8 cellular contexts compared by ENCODE assay signal in genomic region chr10:1048349-1048731, GRCh38. TPM values are rescaled to one million over a fixed set of nuclear protein-coding genes. Genes with fewer than 3 reads are reported as not detected.
DNase-seq lines count a peak whose midpoint lies in the region; ATAC-seq, FAIRE-seq and TF ChIP-seq lines count a peak whose summit lies in the region.

No MANE protein-coding gene starts in this region.

- no peak overlapping the region for H2AFZ ChIP-seq in Karpas-422 (ENCODE audit: low read length)

- H3K27me3 ChIP-seq in Karpas-422 (ENCODE audit: low read length) (no peaks in the 10 kb centered on the region), kidney epithelial cell (ENCODE audit: control insufficient read depth, insufficient read depth, low read length) (no peaks in the 10 kb centered on the region)

- peaks cover 33% of the 10 kb centered on the region for H4K20me1 ChIP-seq in Karpas-422 (ENCODE audit: insufficient read depth, low read depth, low read length)

- peaks cover 31% of the 10 kb centered on the region for H3K4me1 Mint-ChIP-seq in MCF 10A (ENCODE audit: insufficient read depth, unreplicated experiment)

- peaks cover 72% of the 10 kb centered on the region for H3K79me2 ChIP-seq in Karpas-422 (ENCODE audit: low read length)

- H3K9ac ChIP-seq in Karpas-422 (ENCODE audit: low read length) = peak overlapping the region; percentile 95

- H3K27ac ChIP-seq in Karpas-422 (ENCODE audit: low read length) = peak overlapping the region; percentile 89

- no peak for FAIRE-seq in frontal cortex (lab: Jason Lieb, UNC)

- peak overlapping the region; percentile 98 for H3K4me2 ChIP-seq in Karpas-422 (ENCODE audit: low read depth, low read length, poor library complexity, severe bottlenecking)

- POLR2A ChIA-PET in MCF 10A (lab: Yijun Ruan, JAX) = interaction anchor here (0.7 to 11.5 kb wide), 16 partner anchors 8 to 1422 kb away, joined by 3 to 217 read pairs (median 6); partner anchors contain the start of genes GTPBP4, IDI2, LARP4B and WDR37

- no peaks in the 10 kb centered on the region for H3K27me3 Mint-ChIP-seq in MCF 10A (ENCODE audit: insufficient read depth, unreplicated experiment)

- TF ChIP-seq CTCF in MCF 10A (IDR thresholded peaks at IDR 0.05; ENCODE audit: unreplicated experiment) (no peak), kidney epithelial cell (IDR thresholded peaks at IDR 0.05; ENCODE audit: insufficient read depth, low read length, poor library complexity, severe bottlenecking) (no peak)

- peak overlapping the region; percentile 88 for H3K4me3 Mint-ChIP-seq in MCF 10A (ENCODE audit: unreplicated experiment)

- H3K36me3 Mint-ChIP-seq in MCF 10A (ENCODE audit: insufficient read depth, unreplicated experiment) = peaks cover 34% of the 10 kb centered on the region

- H3K4me1 ChIP-seq in Karpas-422 (ENCODE audit: low read length) = peaks cover 61% of the 10 kb centered on the region

- no peaks in the 10 kb centered on the region for H3K9me3 ChIP-seq in Karpas-422 (ENCODE audit: low read length)

- CTCF ChIA-PET in MCF 10A (lab: Yijun Ruan, JAX) = no interaction called here

- TSS peak; percentile 72 for BruUV-seq in MCF 10A (replicated peaks; lab: Mats Ljungman, UMichigan)

- H3K4me3 ChIP-seq in Karpas-422 (ENCODE audit: low read length) (peak overlapping the region; percentile 98), kidney epithelial cell (ENCODE audit: low read depth, low read length) (peak overlapping the region; percentile 90)

- intact Hi-C loops in MCF 10A (cut with micrococcal nuclease) = loop anchor here (2.0 kb wide), 1 partner anchor 118 kb away; the partner anchor contains the start of gene LARP4B

- H3K27ac Mint-ChIP-seq in MCF 10A (ENCODE audit: low read depth, unreplicated experiment) = peak overlapping the region; percentile 99

- no peaks in the 10 kb centered on the region for H3K9me3 Mint-ChIP-seq in MCF 10A (ENCODE audit: unreplicated experiment)

- peaks cover 32% of the 10 kb centered on the region for H3K36me3 ChIP-seq in Karpas-422 (ENCODE audit: insufficient read depth, low read length)
- H3K36me3 ChIP-seq in kidney epithelial cell (ENCODE audit: control insufficient read depth, insufficient read depth, low read length) = no peaks in the 10 kb centered on the region

- ATAC-seq in stimulated activated naive CD8-positive, alpha-beta T cell treated with anti-CD3 and anti-CD28 coated beads, Interleukin-15, Interleukin-2, amounts not matched to agents 100 U/mL and 50 U/mL, for 24 hours = peak; percentile 7
- ATAC-seq in GM18909 (IDR thresholded peaks at IDR 0.05; ENCODE audit: poor library complexity, unreplicated experiment) = no peak

- no peaks in the 10 kb centered on the region for H3K9me2 ChIP-seq in Karpas-422 (replicated peaks; ENCODE audit: insufficient read depth, low read length)

- peak; percentile 51 for DNase-seq in NCI-H1436 (lab: John Stamatoyannopoulos, UW)
- no peak for DNase-seq in NCI-H1436 treated with DMSO at 0.1 percent for 48 hours (lab: John Stamatoyannopoulos, UW)
- DNase-seq in Karpas-422 = no peak
- DNase-seq in MCF 10A (ENCODE audit: unreplicated experiment) = peak; percentile 17
- no peak for DNase-seq in kidney epithelial cell (ENCODE audit: low read depth)
- DNase-seq in stimulated activated naive CD8-positive, alpha-beta T cell treated with anti-CD3 and anti-CD28 coated beads, Interleukin-15, Interleukin-2, amounts not matched to agents 100 U/mL and 50 U/mL, for 24 hours = no peak
- no peak for DNase-seq in frontal cortex (ENCODE audit: low spot score in 2 of 2)

RNA-seq across cellular contexts. Expression of gene IDI1, which starts 0.6 kb away (rescaled TPM):
- total RNA-seq in Karpas-422 (2014; rRNA removed; shearing (Covaris generic); ENCODE audit: low replicate concordance) = 129 and 150 TPM in 2 replicates
- total RNA-seq in MCF 10A (2022) (22.2 and 25.1 TPM in 2 replicates), kidney epithelial cell (59.5 and 65.3 TPM in 2 replicates), frontal cortex (160 TPM)

RNA-seq across cellular contexts. Expression of gene WDR37, which starts 7.8 kb away (rescaled TPM):
- total RNA-seq in Karpas-422 (2014; rRNA removed; shearing (Covaris generic); ENCODE audit: low replicate concordance) = 13.3 and 15.2 TPM in 2 replicates
- total RNA-seq in MCF 10A (2022) (14.2 and 18.2 TPM in 2 replicates), kidney epithelial cell (15.1 and 17.9 TPM in 2 replicates), frontal cortex (32.6 TPM)

RNA-seq across cellular contexts. Expression of gene IDI2, which starts 22.7 kb away (rescaled TPM):
- not detected in 2 replicates for total RNA-seq in Karpas-422 (2014; rRNA removed; shearing (Covaris generic); ENCODE audit: low replicate concordance)
- total RNA-seq in MCF 10A (2022) (not detected in 2 replicates), kidney epithelial cell (0.13 TPM in 1 of 2 replicates, not detected in the other), frontal cortex (not detected)

Comparison
In these comparisons a context has a peak if more than half of its experiments do, and no peak if none do; other contexts are left out.
1. DNase-seq: peak in NCI-H1436 (single experiment) and MCF 10A (single experiment); none in NCI-H1436 treated with DMSO at 0.1 percent for 48 hours (single experiment), Karpas-422 (single experiment), kidney epithelial cell (single experiment), stimulated activated naive CD8-positive, alpha-beta T cell treated with anti-CD3 and anti-CD28 coated beads, Interleukin-15, Interleukin-2, amounts not matched to agents 100 U/mL and 50 U/mL, for 24 hours (single experiment) and frontal cortex (0 of 2).